In the genomic region with DNA sequence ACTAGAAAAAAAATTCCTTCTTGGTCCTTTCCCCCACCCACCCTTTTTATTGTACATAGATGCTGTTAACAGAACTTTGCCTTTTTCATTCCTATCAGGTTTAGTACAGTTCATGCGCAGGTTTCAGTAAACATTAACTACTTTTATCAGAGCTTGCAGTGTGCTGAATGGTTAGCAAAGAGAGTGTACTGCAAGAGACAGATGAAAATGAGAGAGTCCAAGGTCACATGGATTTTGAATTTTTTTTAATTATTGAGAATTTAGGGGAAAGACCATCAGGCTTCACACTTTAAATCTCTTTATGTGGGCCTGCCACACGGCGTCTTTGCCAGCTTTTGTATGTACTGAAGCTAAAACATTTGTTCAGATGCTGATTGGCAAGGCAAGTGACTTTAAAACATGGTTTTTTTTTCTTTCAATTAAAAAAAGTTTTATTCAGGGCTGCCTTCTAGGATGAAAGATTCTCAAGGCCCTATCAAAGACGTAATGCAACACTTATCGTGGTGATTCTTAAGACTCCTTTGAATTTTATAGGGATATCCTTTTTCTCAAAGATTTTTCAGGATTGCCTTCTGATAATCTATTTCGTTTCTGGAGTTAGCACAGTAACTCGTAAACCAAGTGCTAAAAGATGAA, we compare ENCODE assay signal across 8 cellular contexts. TPM values are rescaled to one million over a fixed set of nuclear protein-coding genes. Genes with fewer than 3 reads are reported as not detected.
DNase-seq lines count a peak whose midpoint lies in the region; ATAC-seq, FAIRE-seq and TF ChIP-seq lines count a peak whose summit lies in the region.

No MANE protein-coding gene starts in this region.

- POLR2A ChIA-PET in K562 (lab: Yijun Ruan, JAX): interaction anchor here (0.7 to 3.2 kb wide), 8 partner anchors 8 to 276 kb away, joined by 3 to 12 read pairs (median 4); no protein-coding TSS in a partner anchor

- H3K27ac ChIP-seq in ACC112 (ENCODE audit: low read depth, low read length) (peak overlapping the region; percentile 71; the same call in 1 of the 2 replicates), HUES48 (ENCODE audit: low read depth, low read length) (no peak overlapping the region), K562 (ENCODE audit: extremely low read depth, low read depth, low read length) (peak overlapping the region; percentile 92), muscle layer of duodenum (ENCODE audit: low read length) (peak overlapping the region; percentile 64)

- no peak for TF ChIP-seq CTCF in K562 (IDR thresholded peaks at IDR 0.05 in 2 of 3, conservative IDR thresholded peaks at IDR 0.05 in 1 of 3; ENCODE audit: insufficient read depth in 2 of 3, low read depth in 1 of 3, low read length in 3 of 3)

- H2AFZ ChIP-seq in ACC112 (ENCODE audit: low read length, unreplicated experiment) (no peak overlapping the region), K562 (ENCODE audit: low read depth, low read length) (no peak overlapping the region)

- intact Hi-C loops in K562 (cut with micrococcal nuclease): loop anchor here (2.0 kb wide), 1 partner anchor 33 kb away; the partner anchor contains the start of gene RREB1

- no peak overlapping the region for H3K9ac ChIP-seq in HUES48 (ENCODE audit: low read depth, low read length)
- peak overlapping the region in 1 of 2 experiments; percentile 78; a peak in 2 of 4 replicates for H3K9ac ChIP-seq in K562 (ENCODE audit: insufficient read depth in 1 of 2, low read depth in 2 of 2, low read length in 2 of 2)

- no peaks in the 10 kb centered on the region for H4K20me1 ChIP-seq in K562 (replicated peaks; ENCODE audit: control insufficient read depth, insufficient read depth, low read length)

- peaks cover 87% of the 10 kb centered on the region for H3K79me2 ChIP-seq in ACC112 (ENCODE audit: control insufficient read depth, insufficient read depth, low read length, unreplicated experiment)
- peaks cover 99% of the 10 kb centered on the region for H3K79me2 ChIP-seq in K562 (ENCODE audit: control insufficient read depth, insufficient read depth, low read length)

- WGBS in K562 (ENCODE audit: insufficient coverage, low coverage, missing lambda C conversion rate): 6% methylated on average over 7 of the region's 7 CpGs

- H3K4me3 ChIP-seq in ACC112 (ENCODE audit: low read depth, low read length) (peak overlapping the region; percentile 89), HUES48 (ENCODE audit: low read depth, low read length) (peak overlapping the region; percentile 80; the same call in 1 of the 2 replicates), K562 (peak overlapping the region; percentile 39; the same call in 1 of the 2 replicates), muscle layer of duodenum (ENCODE audit: low read depth in 1 of 2, low read length in 2 of 2) (peak overlapping the region; percentile 53 to 72)

- in situ Hi-C loops in K562 (cut with MboI): no loop called here

- TF ChIP-seq RAD21 in K562 (CRISPR knock-in tag; conservative IDR thresholded peaks at IDR 0.05 in 1 of 2, IDR thresholded peaks at IDR 0.05 in 1 of 2): no peak

- BruUV-seq in K562 (replicated peaks; lab: Mats Ljungman, UMichigan): no TSS peak

- DNase-seq in K562 (ENCODE audit: extremely low read depth in 1 of 4, low spot score in 3 of 4) (peak in 2 of 4 experiments; percentile 41 to 73), SIG-M5 (lab: John Stamatoyannopoulos, UW) (no peak)
- DNase-seq in activated CD4-positive, CD25-positive, alpha-beta regulatory T cell treated with anti-CD3 and anti-CD28 coated beads, Interleukin-2, amount 50 U/mL, for 72 hours: no peak
- no peak for DNase-seq in effector CD8-positive, alpha-beta T cell (lab: John Stamatoyannopoulos, UW)

- H3K9me3 ChIP-seq in HUES48 (ENCODE audit: control insufficient read depth, insufficient read depth, low read length) (no peaks in the 10 kb centered on the region), K562 (replicated peaks; ENCODE audit: control insufficient read depth, insufficient read depth, low read depth, low read length) (no peaks in the 10 kb centered on the region), muscle layer of duodenum (ENCODE audit: control insufficient read depth in 1 of 2, low read length in 2 of 2) (no peaks in the 10 kb centered on the region)

- TF ChIP-seq POLR2A in K562 (conservative IDR thresholded peaks at IDR 0.05): no peak

- H3K36me3 ChIP-seq in ACC112 (ENCODE audit: insufficient read depth, low read length) (no peaks in the 10 kb centered on the region), HUES48 (ENCODE audit: control insufficient read depth, insufficient read depth, low read length) (no peaks in the 10 kb centered on the region), K562 (ENCODE audit: control insufficient read depth, insufficient read depth, low read length) (peaks cover 8% of the 10 kb centered on the region), muscle layer of duodenum (ENCODE audit: control insufficient read depth in 1 of 2, insufficient read depth in 2 of 2, low read length in 2 of 2) (no peaks in the 10 kb centered on the region)

- no peaks in the 10 kb centered on the region for H3K9me1 ChIP-seq in K562 (ENCODE audit: control insufficient read depth, insufficient read depth, low read length)

- peak overlapping the region; percentile 77 for H3K4me2 ChIP-seq in K562 (ENCODE audit: insufficient read depth, low read length)

- peak; percentile 35 for FAIRE-seq in K562 (lab: Jason Lieb, UNC)

- CTCF ChIA-PET in K562 (lab: Yijun Ruan, JAX; ENCODE audit: low intra/inter-chr PET ratio): no interaction called here

- TF ChIP-seq EP300 in K562 (IDR thresholded peaks at IDR 0.05; ENCODE audit: low read length): peak; percentile 51; the same call in 1 of the 2 replicates

- peak; percentile 5; the same call in 1 of the 3 replicates for ATAC-seq in K562
- ATAC-seq in HG03108 (IDR thresholded peaks at IDR 0.05; ENCODE audit: unreplicated experiment): no peak

- H3K4me1 ChIP-seq in ACC112 (ENCODE audit: control insufficient read depth, insufficient read depth, low read length, unreplicated experiment): peaks cover 44% of the 10 kb centered on the region
- peaks cover 68% of the 10 kb centered on the region for H3K4me1 ChIP-seq in HUES48 (ENCODE audit: control insufficient read depth, insufficient read depth, low read length)
- H3K4me1 ChIP-seq in K562 (replicated peaks in 1 of 2; ENCODE audit: control insufficient read depth in 2 of 2, insufficient read depth in 2 of 2, low read length in 2 of 2): peaks cover 42 to 81% of the 10 kb centered on the region in 2 experiments
- H3K4me1 ChIP-seq in muscle layer of duodenum (ENCODE audit: control insufficient read depth in 1 of 2, insufficient read depth in 2 of 2, low read length in 2 of 2): peaks cover 14 to 36% of the 10 kb centered on the region in 2 donors

- H3K27me3 ChIP-seq in ACC112 (ENCODE audit: insufficient read depth, low read length) (no peaks in the 10 kb centered on the region), HUES48 (ENCODE audit: control insufficient read depth, insufficient read depth, low read length) (no peaks in the 10 kb centered on the region), K562 (ENCODE audit: control insufficient read depth in 2 of 2, insufficient read depth in 2 of 2, low read length in 2 of 2) (no peaks in the 10 kb centered on the region), muscle layer of duodenum (ENCODE audit: low read depth, low read length) (no peaks in the 10 kb centered on the region)

TF ChIP-seq in K562, 482 proteins besides CTCF, POLR2A, EP300 and RAD21 (continues in another document):
- TF ChIP-seq RCOR1 (IDR thresholded peaks at IDR 0.05; ENCODE audit: borderline replicate concordance in 1 of 2, low read depth in 2 of 2, low read length in 2 of 2) (peak in 1 of 2 experiments; percentile 26; a peak in 1 of 4 replicates), HMBOX1 (IDR thresholded peaks at IDR 0.05) (peak; percentile 74)
- TF ChIP-seq, protein P1, sequence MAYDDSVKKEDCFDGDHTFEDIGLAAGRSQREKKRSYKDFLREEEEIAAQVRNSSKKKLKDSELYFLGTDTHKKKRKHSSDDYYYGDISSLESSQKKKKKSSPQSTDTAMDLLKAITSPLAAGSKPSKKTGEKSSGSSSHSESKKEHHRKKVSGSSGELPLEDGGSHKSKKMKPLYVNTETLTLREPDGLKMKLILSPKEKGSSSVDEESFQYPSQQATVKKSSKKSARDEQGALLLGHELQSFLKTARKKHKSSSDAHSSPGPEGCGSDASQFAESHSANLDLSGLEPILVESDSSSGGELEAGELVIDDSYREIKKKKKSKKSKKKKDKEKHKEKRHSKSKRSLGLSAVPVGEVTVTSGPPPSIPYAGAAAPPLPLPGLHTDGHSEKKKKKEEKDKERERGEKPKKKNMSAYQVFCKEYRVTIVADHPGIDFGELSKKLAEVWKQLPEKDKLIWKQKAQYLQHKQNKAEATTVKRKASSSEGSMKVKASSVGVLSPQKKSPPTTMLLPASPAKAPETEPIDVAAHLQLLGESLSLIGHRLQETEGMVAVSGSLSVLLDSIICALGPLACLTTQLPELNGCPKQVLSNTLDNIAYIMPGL (CRISPR knock-in tag; IDR thresholded peaks at IDR 0.05): 0 out of 2 replicates have a peak, but pooled peaks have one; percentile 19

RNA-seq across cellular contexts. Expression of gene RREB1, which starts 32.2 kb away (rescaled TPM):
- total RNA-seq in K562 (2011; cell fraction: chromatin; rRNA removed; ENCODE audit: low replicate concordance): 128 and 141 TPM in 2 replicates
- total RNA-seq in K562 (2011; cell fraction: nucleolus; rRNA removed): 88.6 and 91.1 TPM in 2 replicates
- total RNA-seq in K562 (2011; cell fraction: nucleoplasm; rRNA removed): 120 and 166 TPM in 2 replicates
- 19.3 and 34.7 TPM in 2 replicates for total RNA-seq in K562 (2014; rRNA removed)
- 24.3 and 25.0 TPM in 2 replicates for total RNA-seq in K562 (2014; rRNA removed; fragmentation: Illumina TruSeq; extraction: Trizol)
- total RNA-seq in K562 (2015; rRNA removed; fragmentation: Illumina TruSeq; extraction: Trizol): 21.9 and 22.1 TPM in 2 replicates
- total RNA-seq in K562 (2021): 64.2 and 65.7 TPM in 2 replicates
- 5.2 and 6.0 TPM in 2 replicates for polyA plus RNA-seq in K562 (2011; rRNA removed)
- 5.6 and 6.8 TPM in 2 replicates for polyA plus RNA-seq in K562 (2011; cell fraction: cytosol; rRNA removed)
- 25.5 and 29.7 TPM in 2 replicates for polyA plus RNA-seq in K562 (2011; cell fraction: nucleus; rRNA removed)
- polyA plus RNA-seq in K562 (2012): 20.6 and 20.9 TPM in 2 replicates
- polyA plus RNA-seq in K562 (2014; fragmentation: Illumina TruSeq; extraction: Trizol): 23.6 and 25.9 TPM in 2 replicates
- polyA plus RNA-seq in K562 (2014; fragmentation: Nextera tagmentation; extraction: Ambion mirVana): 1 to 10 TPM; 3.3 to 4.8 TPM
- polyA plus RNA-seq in K562 (2014; rRNA removed): 15.6 and 19.6 TPM in 2 replicates
- 42.2 and 45.2 TPM in 2 replicates for polyA minus RNA-seq in K562 (2011; rRNA and poly(A)+ RNA removed)
- 34.1 and 47.8 TPM in 2 replicates for polyA minus RNA-seq in K562 (2011; cell fraction: cytosol; rRNA and poly(A)+ RNA removed)
- polyA minus RNA-seq in K562 (2011; cell fraction: nucleus; rRNA and poly(A)+ RNA removed): 48.1 and 74.3 TPM in 2 replicates

Comparison
In these comparisons a context has a peak if more than half of its experiments do, and no peak if none do; other contexts are left out.
1. H3K4me3 ChIP-seq: peak in every context shown above with its lines; median percentile 89 in ACC112; 80 in HUES48; 62 in muscle layer of duodenum; 39 in K562.